ENCODE assay signal across 16 cellular contexts in genomic region chr18:39489426-39489825, GRCh38.
DNase-seq lines count a peak whose midpoint lies in the region; FAIRE-seq and TF ChIP-seq lines count a peak whose summit lies in the region.
"Had no signal": no experiment of that assay in that cellular context is flagged by ENCODE, and none has a peak within 500 bp of the region (broad histone marks: within the 10 kb centered on the region; RNA-seq: fewer than 3 reads in every experiment).

No MANE protein-coding gene starts in this region.

- peaks cover under 1% of the 10 kb centered on the region for H3K4me1 ChIP-seq in endodermal cell (ENCODE audit: control insufficient read depth, insufficient read depth, low read length)
- H3K4me1 ChIP-seq: HAP-1 had no signal

- DNase-seq in AG20443 (ENCODE audit: low spot score) (peak; percentile 9), NCI-H226 (peak; percentile 3), choroid plexus epithelial cell (ENCODE audit: low read depth) (peak; percentile 32), fibroblast of pulmonary artery (ENCODE audit: low read depth) (peak; percentile 50), coronary artery (ENCODE audit: low spot score) (no peak), endodermal cell (no peak), GM19239 (ENCODE audit: insufficient read length, low spot score) (no peak)
- DNase-seq: 8988T; C1 segment of cervical spinal cord; Calu3; CD4-positive, alpha-beta T cell; DMS 273 treated with DMSO at 0.1 percent for 48 hours had no signal

- no peak overlapping the region for H3K9ac ChIP-seq in endodermal cell (ENCODE audit: extremely low read depth, low read length, poor library complexity, severe bottlenecking)

- TF ChIP-seq CTCF in choroid plexus epithelial cell (conservative IDR thresholded peaks at IDR 0.05; ENCODE audit: low read depth, low read length): no peak
- no peak for TF ChIP-seq CTCF in fibroblast of pulmonary artery (IDR thresholded peaks at IDR 0.05; ENCODE audit: low read length, missing control alignments)
- no peak for TF ChIP-seq CTCF in coronary artery (IDR thresholded peaks at IDR 0.05)
- TF ChIP-seq CTCF in endodermal cell (conservative IDR thresholded peaks at IDR 0.05): no peak

- H3K4me3 Mint-ChIP-seq in endodermal cell: no peak overlapping the region
- H3K4me3 Mint-ChIP-seq: B cell; CD4-positive, alpha-beta T cell had no signal

- H3K9me3 ChIP-seq in endodermal cell (ENCODE audit: control insufficient read depth, low read length): no peaks in the 10 kb centered on the region
- H3K9me3 ChIP-seq: HAP-1 had no signal

- H3K4me1 Mint-ChIP-seq in endodermal cell: peaks cover 13% of the 10 kb centered on the region
- H3K4me1 Mint-ChIP-seq: B cell had no signal

- no peaks in the 10 kb centered on the region for H3K27me3 ChIP-seq in endodermal cell (ENCODE audit: control insufficient read depth, insufficient read depth, low read length, poor library complexity, severe bottlenecking)

- no peaks in the 10 kb centered on the region for H3K36me3 Mint-ChIP-seq in endodermal cell (ENCODE audit: low read depth)

- H3K4me3 ChIP-seq in choroid plexus epithelial cell (ENCODE audit: low read depth, low read length) (no peak overlapping the region), fibroblast of pulmonary artery (replicated peaks; ENCODE audit: low read depth, low read length) (no peak overlapping the region), coronary artery (no peak overlapping the region), endodermal cell (ENCODE audit: low read length) (no peak overlapping the region)
- H3K4me3 ChIP-seq: HAP-1 had no signal

- no peak overlapping the region for H3K27ac ChIP-seq in coronary artery
- no peak overlapping the region for H3K27ac ChIP-seq in endodermal cell (ENCODE audit: low read depth, low read length)

- no peak overlapping the region for H3K27ac Mint-ChIP-seq in endodermal cell
- H3K27ac Mint-ChIP-seq: B cell; CD4-positive, alpha-beta T cell had no signal

- no peaks in the 10 kb centered on the region for H3K9me3 Mint-ChIP-seq in endodermal cell

- no peaks in the 10 kb centered on the region for H3K27me3 Mint-ChIP-seq in endodermal cell (ENCODE audit: insufficient read depth)
- H3K27me3 Mint-ChIP-seq: B cell; CD4-positive, alpha-beta T cell had no signal

- 78 to 88% methylated on average over 1 of the region's 1 CpG for WGBS in endodermal cell (ENCODE audit: insufficient coverage in 1 of 2, insufficient read length in 1 of 2), 2 experiments

- no peak for FAIRE-seq in GM19239 (lab: Jason Lieb, UNC)
- FAIRE-seq: GM12891, H1 had no signal

- H3K36me3 ChIP-seq in endodermal cell (ENCODE audit: control insufficient read depth, insufficient read depth, low read length): no peaks in the 10 kb centered on the region
- H3K36me3 ChIP-seq: HAP-1 had no signal

Comparison
In these comparisons a context has a peak if more than half of its experiments do, and no peak if none do; other contexts are left out.
1. DNase-seq: peak in AG20443 (single experiment), NCI-H226 (single experiment), choroid plexus epithelial cell (single experiment) and fibroblast of pulmonary artery (single experiment); none in coronary artery (single experiment), endodermal cell (single experiment) and GM19239 (single experiment).